5 cellular contexts compared by ENCODE assay signal in genomic region chr12:115255257-115255656, GRCh38.
"Had no signal": no experiment of that assay in that cellular context is flagged by ENCODE, and none has a peak within 500 bp of the region (broad histone marks: within the 10 kb centered on the region; RNA-seq: fewer than 3 reads in every experiment).

No MANE protein-coding gene starts in this region.

- ATAC-seq: HepG2, K562 had no signal

- DNase-seq: IMR-90, KBM-7 had no signal

- H3K4me3 ChIP-seq: K562 had no signal

- H3K27ac ChIP-seq: HL-60 had no signal
